In the genomic region with DNA sequence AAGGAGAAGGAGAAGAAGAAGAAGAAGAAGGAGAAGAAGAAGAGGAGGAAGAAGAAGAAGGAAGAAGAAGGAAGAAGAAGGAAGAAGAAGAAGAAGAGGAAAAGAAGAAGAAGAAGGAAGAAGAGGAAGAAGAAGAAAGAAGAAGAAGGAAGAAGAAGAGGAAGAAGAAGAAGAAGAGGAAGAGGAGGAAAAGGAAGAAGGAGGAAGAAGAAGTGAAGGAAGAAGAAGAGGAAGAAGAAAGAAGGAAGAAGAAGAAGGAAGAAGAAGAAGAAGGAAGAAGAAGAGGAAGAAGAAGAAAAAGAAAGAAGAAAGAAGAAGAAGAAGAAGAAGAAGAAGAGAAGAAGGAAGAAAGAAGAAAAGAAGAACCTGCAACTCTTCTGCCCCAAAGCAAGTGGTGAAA, we compare ENCODE assay signal across 39 cellular contexts.
"Had no signal": no experiment of that assay in that cellular context is flagged by ENCODE, and none has a peak within 500 bp of the region (broad histone marks: within the 10 kb centered on the region; RNA-seq: fewer than 3 reads in every experiment).

No MANE protein-coding gene starts in this region.

- DNase-seq: activated effector memory CD4-positive, alpha-beta T cell treated with anti-CD3 and anti-CD28 coated beads, Interleukin-2, amount 50 U/mL, for 16 hours; activated effector memory CD4-positive, alpha-beta T cell treated with Interleukin-2 at 50 U/mL for 16 hours; activated gamma-delta T cell; activated gamma-delta T cell treated with Interleukin-2 at 50 U/mL for 16 hours; activated naive CD4-positive, alpha-beta T cell; activated naive CD4-positive, alpha-beta T cell treated with anti-CD3 and anti-CD28 coated beads for 36 hours; activated naive CD4-positive, alpha-beta T cell treated with anti-CD3 and anti-CD28 coated beads, Interleukin-2, amount 10 ng/mL, durations not matched to agents 7 days and 5 days; activated naive CD4-positive, alpha-beta T cell treated with anti-CD3 and anti-CD28 coated beads, Interleukin-2, amount 50 U/mL, for 16 hours; activated naive CD4-positive, alpha-beta T cell treated with Interleukin-2 at 50 U/mL for 16 hours; activated naive CD8-positive, alpha-beta T cell treated with anti-CD3 and anti-CD28 coated beads for 36 hours; activated naive CD8-positive, alpha-beta T cell treated with anti-CD3 and anti-CD28 coated beads, Interleukin-2, amount 10 ng/mL, durations not matched to agents 7 days and 5 days; activated naive CD8-positive, alpha-beta T cell treated with anti-CD3 and anti-CD28 coated beads, Interleukin-2, amount 50 U/mL, for 24 hours; activated T-cell treated with anti-CD3 and anti-CD28 coated beads, Interleukin-2, amount 50 U/mL, for 24 hours; activated T-cell treated with anti-CD3 and anti-CD28 coated beads, Interleukin-2, amount 50 U/mL, for 4 hours; activated T-cell treated with anti-CD3 and anti-CD28 coated beads, Interleukin-2, amount 50 U/mL, for 48 hours; activated T-cell treated with anti-CD3 and anti-CD28 coated beads, Interleukin-2, amount 50 U/mL, for 72 hours; adrenal gland; amniotic stem cell; amygdala; anterior cingulate cortex; aorta; body of pancreas; brain microvascular endothelial cell; caudate nucleus; central memory CD4-positive, alpha-beta T cell; cerebellar nuclear complex had no signal

- H3K9me3 ChIP-seq: adrenal gland, ascending aorta, body of pancreas had no signal

- H3K4me3 Mint-ChIP-seq: activated naive CD4-positive, alpha-beta T cell treated with anti-CD3 and anti-CD28 coated beads for 36 hours; activated naive CD4-positive, alpha-beta T cell treated with anti-CD3 and anti-CD28 coated beads, Interleukin-2, amount 10 ng/mL, durations not matched to agents 7 days and 5 days; activated naive CD4-positive, alpha-beta T cell treated with anti-CD3 and anti-CD28 coated beads, Interleukin-2, amount 50 U/mL, for 24 hours; activated naive CD8-positive, alpha-beta T cell; activated naive CD8-positive, alpha-beta T cell treated with anti-CD3 and anti-CD28 coated beads for 36 hours; activated naive CD8-positive, alpha-beta T cell treated with anti-CD3 and anti-CD28 coated beads, Interleukin-2, amount 10 ng/mL, durations not matched to agents 7 days and 5 days; activated naive CD8-positive, alpha-beta T cell treated with anti-CD3 and anti-CD28 coated beads, Interleukin-2, amount 50 U/mL, for 24 hours; activated T-cell treated with anti-CD3 and anti-CD28 coated beads, Interleukin-2, amount 50 U/mL, for 24 hours; activated T-cell treated with anti-CD3 and anti-CD28 coated beads, Interleukin-2, amount 50 U/mL, for 4 hours; activated T-cell treated with anti-CD3 and anti-CD28 coated beads, Interleukin-2, amount 50 U/mL, for 72 hours; activated T-helper 1 cell treated with anti-CD3 and anti-CD28 coated beads, Interleukin-12 subunit alpha, Interleukin-12 subunit beta, Interleukin-2, Interleukin-4 antibody, amounts not matched to agents 30 ng/mL and 10 ng/mL and 1 ng/mL, durations not matched to agents 14 hours and 24 hours and 36 hours; activated T-helper 17 cell treated with anti-CD3 and anti-CD28 coated beads, Interleukin-2, amount 50 U/mL, for 72 hours; brain; central memory CD8-positive, alpha-beta T cell had no signal

- H3K27ac Mint-ChIP-seq: activated naive CD4-positive, alpha-beta T cell treated with anti-CD3 and anti-CD28 coated beads for 36 hours; activated naive CD4-positive, alpha-beta T cell treated with anti-CD3 and anti-CD28 coated beads, Interleukin-2, amount 10 ng/mL, durations not matched to agents 7 days and 5 days; activated naive CD4-positive, alpha-beta T cell treated with anti-CD3 and anti-CD28 coated beads, Interleukin-2, amount 50 U/mL, for 24 hours; activated naive CD4-positive, alpha-beta T cell treated with anti-CD3 and anti-CD28 coated beads, Interleukin-2, amount 50 U/mL, for 72 hours; activated naive CD8-positive, alpha-beta T cell; activated naive CD8-positive, alpha-beta T cell treated with anti-CD3 and anti-CD28 coated beads for 36 hours; activated naive CD8-positive, alpha-beta T cell treated with anti-CD3 and anti-CD28 coated beads, Interleukin-2, amount 10 ng/mL, durations not matched to agents 7 days and 5 days; activated naive CD8-positive, alpha-beta T cell treated with anti-CD3 and anti-CD28 coated beads, Interleukin-2, amount 50 U/mL, for 24 hours; activated T-cell treated with anti-CD3 and anti-CD28 coated beads, Interleukin-2, amount 50 U/mL, for 24 hours; activated T-cell treated with anti-CD3 and anti-CD28 coated beads, Interleukin-2, amount 50 U/mL, for 72 hours; activated T-helper 1 cell treated with anti-CD3 and anti-CD28 coated beads, Interleukin-12 subunit alpha, Interleukin-12 subunit beta, Interleukin-2, Interleukin-4 antibody, amounts not matched to agents 30 ng/mL and 10 ng/mL and 1 ng/mL, durations not matched to agents 14 hours and 24 hours and 36 hours; activated T-helper 17 cell treated with anti-CD3 and anti-CD28 coated beads, Interleukin-2, amount 50 U/mL, for 72 hours; activated T-helper 2 cell treated with anti-CD3 and anti-CD28 coated beads, Interferon-gamma antibody, Interleukin-2, Interleukin-4, amounts not matched to agents 10 μg/mL and 5 μg/mL and 100 μg/mL, durations not matched to agents 14 hours and 24 hours and 36 hours; brain had no signal

- H3K27ac ChIP-seq: adrenal gland, ascending aorta, body of pancreas, brain microvascular endothelial cell, breast epithelium, cardiac muscle cell had no signal

- H3K4me3 ChIP-seq: adrenal gland, ascending aorta, body of pancreas, breast epithelium, cardiac muscle cell had no signal

- H3K36me3 ChIP-seq: adrenal gland, ascending aorta, brain microvascular endothelial cell, breast epithelium, cardiac muscle cell had no signal

- H3K4me1 Mint-ChIP-seq: activated naive CD4-positive, alpha-beta T cell treated with anti-CD3 and anti-CD28 coated beads, Interleukin-2, amount 10 ng/mL, durations not matched to agents 7 days and 5 days; activated naive CD4-positive, alpha-beta T cell treated with anti-CD3 and anti-CD28 coated beads, Interleukin-2, amount 50 U/mL, for 24 hours; activated naive CD8-positive, alpha-beta T cell treated with anti-CD3 and anti-CD28 coated beads for 36 hours; activated naive CD8-positive, alpha-beta T cell treated with anti-CD3 and anti-CD28 coated beads, Interleukin-2, amount 10 ng/mL, durations not matched to agents 7 days and 5 days; activated naive CD8-positive, alpha-beta T cell treated with anti-CD3 and anti-CD28 coated beads, Interleukin-2, amount 50 U/mL, for 24 hours; activated T-helper 17 cell treated with anti-CD3 and anti-CD28 coated beads, Interleukin-2, amount 50 U/mL, for 72 hours; brain; central memory CD8-positive, alpha-beta T cell had no signal

- ATAC-seq: activated naive CD4-positive, alpha-beta T cell treated with anti-CD3 and anti-CD28 coated beads, Interleukin-2, amount 50 U/mL, for 72 hours; activated naive CD8-positive, alpha-beta T cell treated with anti-CD3 and anti-CD28 coated beads, Interleukin-2, amount 50 U/mL, for 24 hours; activated T-cell treated with anti-CD3 and anti-CD28 coated beads, Interleukin-2, amount 50 U/mL, for 4 hours; activated T-cell treated with anti-CD3 and anti-CD28 coated beads, Interleukin-2, amount 50 U/mL, for 72 hours; activated T-helper 17 cell treated with anti-CD3 and anti-CD28 coated beads, Interleukin-2, amount 50 U/mL, for 72 hours; body of pancreas had no signal

- H3K4me1 ChIP-seq: adrenal gland, ascending aorta, breast epithelium had no signal

- H3K27me3 ChIP-seq: adrenal gland, ascending aorta, body of pancreas, brain microvascular endothelial cell, breast epithelium, cardiac muscle cell had no signal

- FAIRE-seq: astrocyte, bronchial epithelial cell had no signal

- H3K27me3 Mint-ChIP-seq: activated naive CD4-positive, alpha-beta T cell treated with anti-CD3 and anti-CD28 coated beads, Interleukin-2, amount 10 ng/mL, durations not matched to agents 7 days and 5 days; activated naive CD4-positive, alpha-beta T cell treated with anti-CD3 and anti-CD28 coated beads, Interleukin-2, amount 50 U/mL, for 24 hours; activated naive CD8-positive, alpha-beta T cell; activated naive CD8-positive, alpha-beta T cell treated with anti-CD3 and anti-CD28 coated beads for 36 hours; activated naive CD8-positive, alpha-beta T cell treated with anti-CD3 and anti-CD28 coated beads, Interleukin-2, amount 10 ng/mL, durations not matched to agents 7 days and 5 days; activated naive CD8-positive, alpha-beta T cell treated with anti-CD3 and anti-CD28 coated beads, Interleukin-2, amount 50 U/mL, for 24 hours; activated T-cell treated with anti-CD3 and anti-CD28 coated beads, Interleukin-2, amount 50 U/mL, for 24 hours; activated T-helper 17 cell treated with anti-CD3 and anti-CD28 coated beads, Interleukin-2, amount 50 U/mL, for 72 hours; brain; central memory CD8-positive, alpha-beta T cell had no signal
